12 cellular contexts compared by ENCODE assay signal in genomic region chr14:56196274-56196673, GRCh38.
DNase-seq lines count a peak whose midpoint lies in the region; ATAC-seq and TF ChIP-seq lines count a peak whose summit lies in the region.
"Had no signal": no experiment of that assay in that cellular context is flagged by ENCODE, and none has a peak within 500 bp of the region (broad histone marks: within the 10 kb centered on the region; RNA-seq: fewer than 3 reads in every experiment).

No MANE protein-coding gene starts in this region.

- TF ChIP-seq POLR2A in tibial nerve (IDR thresholded peaks at IDR 0.05) (no peak), prostate gland (IDR thresholded peaks at IDR 0.05) (no peak)

- DNase-seq in left ventricle myocardium inferior, result no peak
- DNase-seq in Right ventricle myocardium superior, result no peak
- DNase-seq in OCI-LY7 (ENCODE audit: low spot score), result peak; percentile 8
- DNase-seq in fibroblast of pulmonary artery (ENCODE audit: low read depth), result peak; percentile 68
- no peak for DNase-seq in tibial nerve (ENCODE audit: low spot score in 2 of 2)
- no peak for DNase-seq in NCI-H2029 (lab: John Stamatoyannopoulos, UW)
- DNase-seq in prostate gland (ENCODE audit: low spot score), result no peak
- no peak for DNase-seq in activated effector memory CD4-positive, alpha-beta T cell treated with anti-CD3 and anti-CD28 coated beads, Interleukin-2, amount 50 U/mL, for 16 hours
- DNase-seq: activated CD8-positive, alpha-beta memory T cell treated with anti-CD3 and anti-CD28 coated beads, Interleukin-2, amount 50 U/mL, for 48 hours; Caco-2; left lung; NCI-H226 had no signal

- H3K4me2 ChIP-seq in OCI-LY7 (ENCODE audit: low read length), result peak overlapping the region; percentile 66

- intact Hi-C loops in left ventricle myocardium inferior (cut with micrococcal nuclease) (no loop called here), Right ventricle myocardium superior (cut with DNase I) (no loop called here), OCI-LY7 (cut with micrococcal nuclease; ENCODE audit: unreplicated experiment) (loop anchor here (2.0 kb wide), 1 partner anchor 77 kb away; the partner anchor contains the start of gene PELI2), prostate gland (cut with DNase I) (loop anchor here (5.0 kb wide), 1 partner anchor 79 kb away; the partner anchor contains the start of gene PELI2)

- no peaks in the 10 kb centered on the region for H3K27me3 ChIP-seq in left ventricle myocardium inferior (ENCODE audit: low read depth)
- H3K27me3 ChIP-seq in tibial nerve, result no peaks in the 10 kb centered on the region
- H3K27me3 ChIP-seq in prostate gland (replicated peaks; ENCODE audit: insufficient read depth), result no peaks in the 10 kb centered on the region
- H3K27me3 ChIP-seq: left lung had no signal

- peak overlapping the region; percentile 90 for H2AFZ ChIP-seq in OCI-LY7 (ENCODE audit: low read length)

- WGBS in tibial nerve, 2 donors, result 27 to 38% methylated on average over 2 of the region's 2 CpGs
- 68% methylated on average over 2 of the region's 2 CpGs for WGBS in prostate gland

- H3K27ac ChIP-seq in left ventricle myocardium inferior (replicated peaks) (peak overlapping the region; percentile 20), OCI-LY7 (ENCODE audit: low read depth, low read length, poor library complexity, severe bottlenecking) (peak overlapping the region; percentile 95), tibial nerve (peak overlapping the region in 3 of 4 donors; percentile 9 to 71 (median 29)), prostate gland (no peak overlapping the region)
- H3K27ac ChIP-seq: left lung had no signal

- no peak overlapping the region for H3K4me3 ChIP-seq in left ventricle myocardium inferior
- peak overlapping the region; percentile 28 for H3K4me3 ChIP-seq in OCI-LY7 (ENCODE audit: low read depth, low read length, poor library complexity, severe bottlenecking)
- H3K4me3 ChIP-seq in fibroblast of pulmonary artery (replicated peaks; ENCODE audit: low read depth, low read length), result no peak overlapping the region
- no peak overlapping the region for H3K4me3 ChIP-seq in tibial nerve
- H3K4me3 ChIP-seq in prostate gland, result no peak overlapping the region
- H3K4me3 ChIP-seq: left lung had no signal

- POLR2A ChIA-PET in OCI-LY7 (lab: Charles Lee), result no interaction called here

- H3K79me2 ChIP-seq in OCI-LY7 (ENCODE audit: insufficient read depth, low read depth, low read length), result no peaks in the 10 kb centered on the region

- no peaks in the 10 kb centered on the region for H3K9me2 ChIP-seq in OCI-LY7 (ENCODE audit: insufficient read depth, low read length)

- H3K36me3 ChIP-seq in left ventricle myocardium inferior, result no peaks in the 10 kb centered on the region
- H3K36me3 ChIP-seq in OCI-LY7 (ENCODE audit: insufficient read depth, low read length), result no peaks in the 10 kb centered on the region
- no peaks in the 10 kb centered on the region for H3K36me3 ChIP-seq in tibial nerve
- H3K36me3 ChIP-seq in prostate gland, result no peaks in the 10 kb centered on the region
- H3K36me3 ChIP-seq: left lung had no signal

- H3K9me3 ChIP-seq in left ventricle myocardium inferior (replicated peaks) (no peaks in the 10 kb centered on the region), OCI-LY7 (ENCODE audit: low read length) (0 out of 2 replicates have a peak, but pooled peaks cover under 1% of the 10 kb centered on the region), tibial nerve (no peaks in the 10 kb centered on the region), prostate gland (no peaks in the 10 kb centered on the region)
- H3K9me3 ChIP-seq: Caco-2, left lung had no signal

- no TSS peak for BruUV-seq in OCI-LY7 (replicated peaks; lab: Mats Ljungman, UMichigan)

- CTCF ChIA-PET in OCI-LY7 (lab: Charles Lee; ENCODE audit: unreplicated experiment), result no interaction called here

- H4K20me1 ChIP-seq in OCI-LY7 (ENCODE audit: insufficient read depth, low read length), result no peaks in the 10 kb centered on the region

- ATAC-seq in Right ventricle myocardium superior (ENCODE audit: poor library complexity), result no peak

- H3K4me1 ChIP-seq in left ventricle myocardium inferior (peaks cover 33% of the 10 kb centered on the region), OCI-LY7 (ENCODE audit: insufficient read depth, low read length, poor library complexity, severe bottlenecking) (peaks cover 33% of the 10 kb centered on the region), tibial nerve (peaks cover 0 to 52% (median 13%) of the 10 kb centered on the region in 4 donors), prostate gland (replicated peaks) (no peaks in the 10 kb centered on the region)
- H3K4me1 ChIP-seq: Caco-2 had no signal

- TF ChIP-seq CTCF in left ventricle myocardium inferior (IDR thresholded peaks at IDR 0.05; ENCODE audit: borderline replicate concordance) (no peak), OCI-LY7 (conservative IDR thresholded peaks at IDR 0.05; ENCODE audit: low read length) (no peak), fibroblast of pulmonary artery (IDR thresholded peaks at IDR 0.05; ENCODE audit: low read length, missing control alignments) (no peak), tibial nerve (IDR thresholded peaks at IDR 0.05) (no peak), prostate gland (IDR thresholded peaks at IDR 0.05) (no peak)

- no peak for TF ChIP-seq EP300 in tibial nerve (IDR thresholded peaks at IDR 0.05)

Comparison
In these comparisons a context has a peak if more than half of its experiments do, and no peak if none do; other contexts are left out.
1. DNase-seq: peak in OCI-LY7 (single experiment) and fibroblast of pulmonary artery (single experiment); none in left ventricle myocardium inferior (single experiment), Right ventricle myocardium superior (single experiment), tibial nerve (0 of 2), NCI-H2029 (single experiment), prostate gland (single experiment) and activated effector memory CD4-positive, alpha-beta T cell treated with anti-CD3 and anti-CD28 coated beads, Interleukin-2, amount 50 U/mL, for 16 hours (single experiment).
2. H3K27ac ChIP-seq: peak in left ventricle myocardium inferior (single experiment), OCI-LY7 (single experiment) and tibial nerve (3 of 4); none in prostate gland (0 of 2).
3. intact Hi-C loops: an anchor here in OCI-LY7 (2.0 kb wide) and prostate gland (5.0 kb wide); none called in left ventricle myocardium inferior and Right ventricle myocardium superior.